Comparison of ENCODE assay signal across 1 cellular context in the genomic region with DNA sequence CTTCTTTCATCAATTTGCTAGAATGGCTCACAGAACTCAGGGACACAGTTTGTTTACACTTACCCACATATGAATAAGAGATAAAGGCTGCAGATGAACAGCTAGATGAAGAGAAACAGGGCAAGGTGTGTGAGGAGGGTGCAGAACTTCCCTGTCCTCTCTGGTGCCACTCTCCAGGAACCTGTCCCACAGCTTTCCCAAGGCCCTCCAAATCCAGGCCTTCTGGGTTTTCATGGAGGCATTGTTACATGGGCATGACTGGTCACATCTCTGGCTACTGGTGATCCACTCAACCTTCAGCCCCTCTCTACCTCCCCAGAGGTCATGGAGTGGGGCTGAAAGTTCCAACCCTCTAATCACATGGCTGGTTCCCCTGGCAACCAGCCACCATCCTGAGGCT.
TF ChIP-seq lines count a peak whose summit lies in the region.

No MANE protein-coding gene starts in this region.

TF ChIP-seq in HCT116, 20 proteins besides CTCF, POLR2A, EP300 and RAD21 (continued from another document):
- TF ChIP-seq ZBTB33 (IDR thresholded peaks at IDR 0.05; ENCODE audit: extremely low read depth, insufficient replicate concordance, low read length) (no peak), ZFX (IDR thresholded peaks at IDR 0.05) (no peak), ZNF274 (IDR thresholded peaks at IDR 0.05; ENCODE audit: low read depth, low read length) (no peak), CBX3 (IDR thresholded peaks at IDR 0.05; ENCODE audit: low read depth) (no peak), YY1 (IDR thresholded peaks at IDR 0.05; ENCODE audit: extremely low read depth, insufficient replicate concordance, low read depth, low read length) (no peak), EGR1 (IDR thresholded peaks at IDR 0.05; ENCODE audit: low read depth) (no peak), ELF1 (IDR thresholded peaks at IDR 0.05; ENCODE audit: borderline replicate concordance, low read depth) (no peak), CEBPB (IDR thresholded peaks at IDR 0.05; ENCODE audit: low read depth) (no peak), SIN3A (IDR thresholded peaks at IDR 0.05; ENCODE audit: low read depth) (no peak), TCF7L2 (IDR thresholded peaks at IDR 0.05; ENCODE audit: borderline replicate concordance, extremely low read depth, insufficient read depth, insufficient read length) (no peak), EZH2 (IDR thresholded peaks at IDR 0.05) (no peak), POLR2AphosphoS5 (IDR thresholded peaks at IDR 0.05; ENCODE audit: low read depth, low read length) (no peak), JUND (IDR thresholded peaks at IDR 0.05) (no peak), FOSL1 (IDR thresholded peaks at IDR 0.05; ENCODE audit: low read depth) (no peak), SP1 (IDR thresholded peaks at IDR 0.05; ENCODE audit: low read depth) (no peak), SRF (IDR thresholded peaks at IDR 0.05; ENCODE audit: low read depth) (no peak)
- TF ChIP-seq, protein P1, sequence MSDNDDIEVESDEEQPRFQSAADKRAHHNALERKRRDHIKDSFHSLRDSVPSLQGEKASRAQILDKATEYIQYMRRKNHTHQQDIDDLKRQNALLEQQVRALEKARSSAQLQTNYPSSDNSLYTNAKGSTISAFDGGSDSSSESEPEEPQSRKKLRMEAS (IDR thresholded peaks at IDR 0.05): no peak
TF ChIP-seq in HCT116: peak in this region for 0.
